20 cellular contexts compared by ENCODE assay signal in the genomic region with DNA sequence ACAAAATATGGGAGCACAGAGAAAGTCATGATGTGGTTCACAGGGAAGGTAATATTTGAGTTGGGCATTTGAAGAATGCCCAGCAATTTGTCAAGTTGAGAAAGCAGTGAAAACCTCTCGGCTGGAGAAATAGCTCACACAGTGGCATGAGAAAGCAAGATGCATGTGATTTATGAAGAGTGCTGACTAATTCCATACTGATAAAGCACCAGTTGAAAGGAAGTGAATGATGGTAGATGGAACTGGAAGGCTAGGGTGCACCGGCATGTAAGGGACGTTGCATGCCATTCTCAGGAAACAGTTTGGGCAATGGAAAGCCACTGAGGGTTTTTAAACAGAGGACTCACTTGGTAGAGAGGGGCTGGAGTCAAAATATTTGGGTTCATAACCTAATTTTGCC.
"Had no signal": no experiment of that assay in that cellular context is flagged by ENCODE, and none has a peak within 500 bp of the region (broad histone marks: within the 10 kb centered on the region; RNA-seq: fewer than 3 reads in every experiment).

No MANE protein-coding gene starts in this region.

- H2AFZ ChIP-seq: parathyroid adenoma had no signal

- H3K9ac ChIP-seq: parathyroid adenoma had no signal

- H3K4me1 ChIP-seq: parathyroid adenoma, tibial artery had no signal

- H3K27ac ChIP-seq: neutrophil, parathyroid adenoma, tibial artery had no signal

- DNase-seq: activated CD4-positive, alpha-beta memory T cell treated with anti-CD3 and anti-CD28 coated beads, Interleukin-2, amount 10 ng/mL, durations not matched to agents 7 days and 5 days; activated CD4-positive, alpha-beta T cell treated with anti-CD3 and anti-CD28 coated beads, Interleukin-2, amount 10 ng/mL, durations not matched to agents 24 days and 14 days; activated effector memory CD4-positive, alpha-beta T cell treated with Interleukin-2 at 50 U/mL for 16 hours; activated naive CD4-positive, alpha-beta T cell treated with anti-CD3 and anti-CD28 coated beads for 36 hours; activated naive CD8-positive, alpha-beta T cell treated with anti-CD3 and anti-CD28 coated beads, Interleukin-2, amount 10 ng/mL, durations not matched to agents 7 days and 5 days; activated T-cell treated with anti-CD3 and anti-CD28 coated beads, Interleukin-2, amount 50 U/mL, for 72 hours; amygdala; effector memory CD4-positive, alpha-beta T cell; glutamatergic neuron; hypothalamus; left cardiac atrium; right cardiac atrium; substantia nigra; T-helper 1 cell; tibial artery had no signal

- FAIRE-seq: frontal cortex, islet of Langerhans had no signal

- H3K4me3 ChIP-seq: tibial artery had no signal

- H3K36me3 ChIP-seq: neutrophil, tibial artery had no signal

- H3K27me3 ChIP-seq: neutrophil had no signal

- H3K9me3 ChIP-seq: neutrophil, tibial artery had no signal

- H3K79me2 ChIP-seq: parathyroid adenoma had no signal

- ATAC-seq: activated T-cell treated with anti-CD3 and anti-CD28 coated beads, Interleukin-2, amount 50 U/mL, for 72 hours; left cardiac atrium; natural killer cell treated with Interleukin-12 subunit alpha and Interleukin-12 subunit beta and Interleukin-15 and Interleukin-18, amount 100 ng/mL, for 72 hours; right cardiac atrium had no signal
